9 cellular contexts compared by ENCODE assay signal in genomic region chr2:159201321-159202063, GRCh38.
DNase-seq lines count a peak whose midpoint lies in the region; ATAC-seq and TF ChIP-seq lines count a peak whose summit lies in the region.
"Had no signal": no experiment of that assay in that cellular context is flagged by ENCODE, and none has a peak within 500 bp of the region (broad histone marks: within the 10 kb centered on the region; RNA-seq: fewer than 3 reads in every experiment).

No MANE protein-coding gene starts in this region.

- DNase-seq in MM.1S, result peak; percentile 71
- DNase-seq in fibroblast of villous mesenchyme (ENCODE audit: low read depth), result peak; percentile 58
- no peak for DNase-seq in mesenteric fat pad (ENCODE audit: low spot score)
- no peak for DNase-seq in NCI-H1105 (lab: John Stamatoyannopoulos, UW)
- DNase-seq in hepatic stellate cell (ENCODE audit: low spot score), result no peak
- DNase-seq in ACHN, result no peak

- peaks cover 11% of the 10 kb centered on the region for H3K4me1 ChIP-seq in MM.1S (ENCODE audit: low read length)

- H2AFZ ChIP-seq in MM.1S (ENCODE audit: low read length), result no peak overlapping the region

- TF ChIP-seq CTCF in MM.1S (IDR thresholded peaks at IDR 0.05; ENCODE audit: low read length) (no peak), fibroblast of villous mesenchyme (IDR thresholded peaks at IDR 0.05; ENCODE audit: insufficient read depth, low read depth, low read length) (no peak)

- no peaks in the 10 kb centered on the region for H3K9me3 ChIP-seq in MM.1S (replicated peaks; ENCODE audit: insufficient read depth, low read length)

- ATAC-seq in GM18508 (IDR thresholded peaks at IDR 0.05; ENCODE audit: insufficient read depth, unreplicated experiment), result peak; percentile 98
- peak; percentile 95 for ATAC-seq in GM21717 (IDR thresholded peaks at IDR 0.05; ENCODE audit: unreplicated experiment)

- peak overlapping the region; percentile 11; the same call in 1 of the 2 replicates for H3K27ac ChIP-seq in MM.1S (ENCODE audit: low read length)
- H3K27ac ChIP-seq: KMS-11 had no signal

- no peaks in the 10 kb centered on the region for H3K79me2 ChIP-seq in MM.1S (ENCODE audit: low read length)

- no peaks in the 10 kb centered on the region for H3K36me3 ChIP-seq in MM.1S (replicated peaks; ENCODE audit: insufficient read depth, low read length)

- no peaks in the 10 kb centered on the region for H3F3A ChIP-seq in MM.1S (ENCODE audit: insufficient read depth, low read length)

- no peaks in the 10 kb centered on the region for H3K9me2 ChIP-seq in MM.1S (replicated peaks; ENCODE audit: insufficient read depth, low read length)

- no peak overlapping the region for H3K9ac ChIP-seq in MM.1S (ENCODE audit: low read length)
- H3K9ac ChIP-seq: KMS-11 had no signal

- no peaks in the 10 kb centered on the region for H3K27me3 ChIP-seq in MM.1S (replicated peaks; ENCODE audit: insufficient read depth, low read length)

- H3K4me2 ChIP-seq in MM.1S (ENCODE audit: low read depth, low read length), result no peak overlapping the region
- H3K4me2 ChIP-seq: KMS-11 had no signal

- no peak overlapping the region for H3K4me3 ChIP-seq in MM.1S (ENCODE audit: low read length)
- no peak overlapping the region for H3K4me3 ChIP-seq in fibroblast of villous mesenchyme (ENCODE audit: low read depth, low read length)

- no peaks in the 10 kb centered on the region for H4K20me1 ChIP-seq in MM.1S (ENCODE audit: insufficient read depth, low read length)

- in situ Hi-C loops in ACHN (cut with HindIII; ENCODE audit: low pct_ligation_motif_present, low pct_unique_long_range_greater_than_20kb, low sequenced_read_pairs), result no loop called here

Comparison
In these comparisons a context has a peak if more than half of its experiments do, and no peak if none do; other contexts are left out.
1. DNase-seq: peak in MM.1S (single experiment) and fibroblast of villous mesenchyme (single experiment); none in mesenteric fat pad (single experiment), NCI-H1105 (single experiment), hepatic stellate cell (single experiment) and ACHN (single experiment).